In genomic region chr6:43736211-43736786, GRCh38 we compare ENCODE assay signal across 18 cellular contexts. TPM values are rescaled to one million over a fixed set of nuclear protein-coding genes. Genes with fewer than 3 reads are reported as not detected.
DNase-seq lines count a peak whose midpoint lies in the region; ATAC-seq, FAIRE-seq and TF ChIP-seq lines count a peak whose summit lies in the region.
"Had no signal": no experiment of that assay in that cellular context is flagged by ENCODE, and none has a peak within 500 bp of the region (broad histone marks: within the 10 kb centered on the region; RNA-seq: fewer than 3 reads in every experiment).

No MANE protein-coding gene starts in this region.

- peaks cover 3% of the 10 kb centered on the region for H3K36me3 Mint-ChIP-seq in activated naive CD8-positive, alpha-beta T cell treated with anti-CD3 and anti-CD28 coated beads, Interleukin-2, amount 10 ng/mL, durations not matched to agents 7 days and 5 days
- H3K36me3 Mint-ChIP-seq in activated naive CD8-positive, alpha-beta T cell treated with anti-CD3 and anti-CD28 coated beads for 36 hours: peaks cover 6% of the 10 kb centered on the region
- H3K36me3 Mint-ChIP-seq in activated B cell treated with CpG ODN at 0.5 μM for 24 hours (ENCODE audit: low read depth) (no peaks in the 10 kb centered on the region), GM23338 (ENCODE audit: low read depth) (no peaks in the 10 kb centered on the region)

- H3K27me3 ChIP-seq in keratinocyte (ENCODE audit: control insufficient read depth, extremely low read depth, insufficient read depth, low read length) (no peaks in the 10 kb centered on the region), GM23338 (ENCODE audit: insufficient read depth) (no peaks in the 10 kb centered on the region)

- H3K9me3 ChIP-seq in keratinocyte (ENCODE audit: control insufficient read depth, low read depth, low read length): peaks cover 2% of the 10 kb centered on the region

- no peaks in the 10 kb centered on the region for H3K9me1 ChIP-seq in keratinocyte (ENCODE audit: control insufficient read depth, extremely low read depth, insufficient read depth, low read length)

- DNase-seq in activated naive CD8-positive, alpha-beta T cell treated with anti-CD3 and anti-CD28 coated beads, Interleukin-2, amount 10 ng/mL, durations not matched to agents 7 days and 5 days: no peak
- no peak for DNase-seq in activated naive CD8-positive, alpha-beta T cell treated with anti-CD3 and anti-CD28 coated beads for 36 hours
- peak; percentile 4 for DNase-seq in activated B cell treated with CpG ODN at 0.5 μM for 24 hours
- DNase-seq in keratinocyte (ENCODE audit: low read depth, low spot score): no peak
- DNase-seq in stimulated activated naive CD8-positive, alpha-beta T cell treated with anti-CD3 and anti-CD28 coated beads, Interleukin-15, amount 100 ng/mL, for 72 hours: no peak
- DNase-seq in posterior vena cava (ENCODE audit: low spot score): no peak
- DNase-seq in GM23338 (ENCODE audit: low spot score): no peak
- DNase-seq in D721Med (ENCODE audit: insufficient read length, low spot score): no peak
- DNase-seq: COR-L47, DMS53, Kasumi-1, NCI-H1930, NCI-H2171 treated with DMSO at 0.1 percent for 48 hours, NCI-H774, PC-9 had no signal

- H3K9me2 ChIP-seq in GM23338 (ENCODE audit: insufficient read depth): no peaks in the 10 kb centered on the region

- TF ChIP-seq CTCF in activated B cell treated with CpG ODN at 0.5 μM for 24 hours (IDR thresholded peaks at IDR 0.05) (no peak), keratinocyte (optimal IDR thresholded peaks at IDR 0.05 in 1 of 3, IDR thresholded peaks at IDR 0.05 in 1 of 3, conservative IDR thresholded peaks at IDR 0.05 in 1 of 3; ENCODE audit: extremely low read depth in 1 of 3, insufficient read depth in 2 of 3, low read length in 3 of 3) (no peak), GM23338 (conservative IDR thresholded peaks at IDR 0.05; ENCODE audit: low read depth in 2 of 2) (no peak), D721Med (IDR thresholded peaks at IDR 0.05; ENCODE audit: insufficient read depth, missing control alignments) (no peak)

- dilution Hi-C loops in keratinocyte (cut with MboI; ENCODE audit: extremely low pct_ligation_motif_present, low sequenced_read_pairs): no loop called here

- ATAC-seq in activated naive CD8-positive, alpha-beta T cell treated with anti-CD3 and anti-CD28 coated beads, Interleukin-2, amount 10 ng/mL, durations not matched to agents 7 days and 5 days (ENCODE audit: low read depth): no peak
- no peak for ATAC-seq in activated B cell treated with CpG ODN at 0.5 μM for 24 hours (ENCODE audit: low read depth)
- ATAC-seq in stimulated activated naive CD8-positive, alpha-beta T cell treated with anti-CD3 and anti-CD28 coated beads, Interleukin-15, amount 100 ng/mL, for 72 hours: no peak
- no peak for ATAC-seq in GM23338

- H2AFZ ChIP-seq in keratinocyte (ENCODE audit: control insufficient read depth, low read length) (no peak overlapping the region), GM23338 (no peak overlapping the region)
- H2AFZ ChIP-seq: PC-9 had no signal

- FAIRE-seq in keratinocyte (lab: Jason Lieb, UNC) (no peak), D721Med (lab: Jason Lieb, UNC) (no peak)
- FAIRE-seq: A204.1, GM18507 had no signal

- peak overlapping the region; percentile 36 for H3K27ac Mint-ChIP-seq in activated naive CD8-positive, alpha-beta T cell treated with anti-CD3 and anti-CD28 coated beads, Interleukin-2, amount 10 ng/mL, durations not matched to agents 7 days and 5 days
- no peak overlapping the region for H3K27ac Mint-ChIP-seq in activated naive CD8-positive, alpha-beta T cell treated with anti-CD3 and anti-CD28 coated beads for 36 hours
- no peak overlapping the region for H3K27ac Mint-ChIP-seq in activated B cell treated with CpG ODN at 0.5 μM for 24 hours
- peak overlapping the region; percentile 19 to 52 for H3K27ac Mint-ChIP-seq in stimulated activated naive CD8-positive, alpha-beta T cell treated with anti-CD3 and anti-CD28 coated beads, Interleukin-15, amount 100 ng/mL, for 72 hours
- no peak overlapping the region for H3K27ac Mint-ChIP-seq in GM23338

- H3K36me3 ChIP-seq in keratinocyte (ENCODE audit: control insufficient read depth in 2 of 2, extremely low read depth in 1 of 2, insufficient read depth in 2 of 2, low read length in 2 of 2) (no peaks in the 10 kb centered on the region), GM23338 (ENCODE audit: insufficient read depth) (no peaks in the 10 kb centered on the region)

- H3K4me2 ChIP-seq in keratinocyte (ENCODE audit: control insufficient read depth, extremely low read depth, insufficient read depth, low read depth, low read length): peak overlapping the region; percentile 52
- no peak overlapping the region for H3K4me2 ChIP-seq in GM23338
- H3K4me2 ChIP-seq: PC-9 had no signal

- no peaks in the 10 kb centered on the region for H4K20me1 ChIP-seq in keratinocyte (ENCODE audit: control insufficient read depth, extremely low read depth, insufficient read depth, low read length)
- H4K20me1 ChIP-seq in GM23338 (replicated peaks; ENCODE audit: insufficient read depth): no peaks in the 10 kb centered on the region

- no peaks in the 10 kb centered on the region for H3K79me2 ChIP-seq in keratinocyte (ENCODE audit: control insufficient read depth, insufficient read depth, low read length)
- H3K79me2 ChIP-seq in GM23338 (replicated peaks; ENCODE audit: insufficient read depth): no peaks in the 10 kb centered on the region

- peaks cover 3% of the 10 kb centered on the region for H3K9me3 Mint-ChIP-seq in activated naive CD8-positive, alpha-beta T cell treated with anti-CD3 and anti-CD28 coated beads, Interleukin-2, amount 10 ng/mL, durations not matched to agents 7 days and 5 days
- peaks cover 8% of the 10 kb centered on the region for H3K9me3 Mint-ChIP-seq in activated naive CD8-positive, alpha-beta T cell treated with anti-CD3 and anti-CD28 coated beads for 36 hours
- peaks cover 11% of the 10 kb centered on the region for H3K9me3 Mint-ChIP-seq in activated B cell treated with CpG ODN at 0.5 μM for 24 hours
- peaks cover 21 to 23% of the 10 kb centered on the region in 2 donors for H3K9me3 Mint-ChIP-seq in stimulated activated naive CD8-positive, alpha-beta T cell treated with anti-CD3 and anti-CD28 coated beads, Interleukin-15, amount 100 ng/mL, for 72 hours
- peaks cover 2% of the 10 kb centered on the region; the same call in 1 of the 3 replicates for H3K9me3 Mint-ChIP-seq in GM23338

- POLR2A ChIA-PET in activated naive CD8-positive, alpha-beta T cell treated with anti-CD3 and anti-CD28 coated beads, Interleukin-2, amount 10 ng/mL, durations not matched to agents 7 days and 5 days (lab: Charles Lee): no interaction called here
- POLR2A ChIA-PET in activated B cell treated with CpG ODN at 0.5 μM for 24 hours (lab: Charles Lee): no interaction called here

- no peak overlapping the region for H3K4me3 Mint-ChIP-seq in activated naive CD8-positive, alpha-beta T cell treated with anti-CD3 and anti-CD28 coated beads, Interleukin-2, amount 10 ng/mL, durations not matched to agents 7 days and 5 days
- no peak overlapping the region for H3K4me3 Mint-ChIP-seq in activated naive CD8-positive, alpha-beta T cell treated with anti-CD3 and anti-CD28 coated beads for 36 hours
- H3K4me3 Mint-ChIP-seq in activated B cell treated with CpG ODN at 0.5 μM for 24 hours (no peak overlapping the region), GM23338 (no peak overlapping the region)
- H3K4me3 Mint-ChIP-seq in stimulated activated naive CD8-positive, alpha-beta T cell treated with anti-CD3 and anti-CD28 coated beads, Interleukin-15, amount 100 ng/mL, for 72 hours: no peak overlapping the region

- peak overlapping the region; percentile 71 for H3K27ac ChIP-seq in keratinocyte (ENCODE audit: control insufficient read depth, insufficient read depth, low read length)
- H3K27ac ChIP-seq in GM23338 (ENCODE audit: low read depth): no peak overlapping the region
- H3K27ac ChIP-seq: C4-2B, PC-9 had no signal

- CTCF ChIA-PET in activated B cell treated with CpG ODN at 0.5 μM for 24 hours (lab: Charles Lee): no interaction called here

- H3K9ac ChIP-seq in keratinocyte (ENCODE audit: control insufficient read depth, extremely low read depth, insufficient read depth, low read length): peak overlapping the region; percentile 51

- peaks cover 15% of the 10 kb centered on the region for H3K4me1 Mint-ChIP-seq in activated naive CD8-positive, alpha-beta T cell treated with anti-CD3 and anti-CD28 coated beads, Interleukin-2, amount 10 ng/mL, durations not matched to agents 7 days and 5 days
- H3K4me1 Mint-ChIP-seq in activated naive CD8-positive, alpha-beta T cell treated with anti-CD3 and anti-CD28 coated beads for 36 hours: peaks cover 20% of the 10 kb centered on the region
- peaks cover 10% of the 10 kb centered on the region for H3K4me1 Mint-ChIP-seq in activated B cell treated with CpG ODN at 0.5 μM for 24 hours
- peaks cover 48% of the 10 kb centered on the region for H3K4me1 Mint-ChIP-seq in stimulated activated naive CD8-positive, alpha-beta T cell treated with anti-CD3 and anti-CD28 coated beads, Interleukin-15, amount 100 ng/mL, for 72 hours
- H3K4me1 Mint-ChIP-seq in GM23338: peaks cover 18% of the 10 kb centered on the region; the same call in 2 of the 3 replicates

- H3K4me1 ChIP-seq in keratinocyte (ENCODE audit: control insufficient read depth, extremely low read depth, insufficient read depth, low read length) (peaks cover 69% of the 10 kb centered on the region), GM23338 (ENCODE audit: insufficient read depth) (no peaks in the 10 kb centered on the region)

- intact Hi-C loops in activated B cell treated with CpG ODN at 0.5 μM for 24 hours (cut with micrococcal nuclease): no loop called here
- intact Hi-C loops in posterior vena cava (cut with DNase I): no loop called here

- H3K27me3 Mint-ChIP-seq in activated naive CD8-positive, alpha-beta T cell treated with anti-CD3 and anti-CD28 coated beads, Interleukin-2, amount 10 ng/mL, durations not matched to agents 7 days and 5 days: peaks cover 6% of the 10 kb centered on the region
- H3K27me3 Mint-ChIP-seq in activated naive CD8-positive, alpha-beta T cell treated with anti-CD3 and anti-CD28 coated beads for 36 hours: no peaks in the 10 kb centered on the region
- H3K27me3 Mint-ChIP-seq in activated B cell treated with CpG ODN at 0.5 μM for 24 hours (peaks cover 1% of the 10 kb centered on the region), GM23338 (ENCODE audit: insufficient read depth, low read depth, poor library complexity) (peaks cover 9% of the 10 kb centered on the region)
- no peaks in the 10 kb centered on the region for H3K27me3 Mint-ChIP-seq in stimulated activated naive CD8-positive, alpha-beta T cell treated with anti-CD3 and anti-CD28 coated beads, Interleukin-15, amount 100 ng/mL, for 72 hours

- no peak overlapping the region for H3K4me3 ChIP-seq in keratinocyte (ENCODE audit: control insufficient read depth in 2 of 3, extremely low read depth in 1 of 3, insufficient read depth in 2 of 3, low read depth in 1 of 3, low read length in 3 of 3)
- H3K4me3 ChIP-seq in GM23338: no peak overlapping the region
- H3K4me3 ChIP-seq: PC-9 had no signal

- H3F3A ChIP-seq in GM23338 (replicated peaks; ENCODE audit: low read depth): no peaks in the 10 kb centered on the region

RNA-seq across cellular contexts. Expression of gene VEGFA, which starts 33.7 kb away (rescaled TPM):
- total RNA-seq in activated naive CD8-positive, alpha-beta T cell treated with anti-CD3 and anti-CD28 coated beads, Interleukin-2, amount 10 ng/mL, durations not matched to agents 7 days and 5 days: 10 to 100 TPM; 33.6 to 39.5 TPM
- total RNA-seq in activated naive CD8-positive, alpha-beta T cell treated with anti-CD3 and anti-CD28 coated beads for 36 hours: 10 to 100 TPM; 51.9 to 54.7 TPM
- total RNA-seq in activated B cell treated with CpG ODN at 0.5 μM for 24 hours: 29.0 and 31.3 TPM in 2 replicates
- polyA plus RNA-seq in keratinocyte: 91.3 to 191 TPM (median 149 TPM) in 3 replicates
- polyA plus RNA-seq in keratinocyte (2011; ENCODE audit: low read depth): 77.1 TPM
- 40.0 and 40.3 TPM in 2 replicates for polyA plus RNA-seq in keratinocyte (2011; cell fraction: cytosol; rRNA removed)
- 532 and 640 TPM in 2 replicates for polyA plus RNA-seq in keratinocyte (2011; cell fraction: nucleus; rRNA removed)
- 59.3 and 124 TPM in 2 replicates for polyA plus RNA-seq in keratinocyte (2012; ENCODE audit: low replicate concordance)
- polyA minus RNA-seq in keratinocyte: 142 to 449 TPM (median 209 TPM) in 3 replicates
- polyA minus RNA-seq in keratinocyte (2011; cell fraction: cytosol; rRNA and poly(A)+ RNA removed): 20.7 TPM
- 96.5 and 113 TPM in 2 replicates for polyA minus RNA-seq in keratinocyte (2011; cell fraction: nucleus; rRNA and poly(A)+ RNA removed)
- 10 to 100 TPM; 88.4 to 91.7 TPM for total RNA-seq in posterior vena cava
- total RNA-seq in GM23338 (2014; rRNA removed; shearing (Covaris generic)): 55.9 and 61.1 TPM in 2 replicates
- polyA plus RNA-seq in GM23338 (2016; fragmentation: Nextera tagmentation; extraction: Ambion mirVana): 10.9 and 13.3 TPM in 2 replicates

RNA-seq across cellular contexts. Expression of gene MRPS18A, which starts 48.7 kb away (rescaled TPM):
- total RNA-seq in activated naive CD8-positive, alpha-beta T cell treated with anti-CD3 and anti-CD28 coated beads, Interleukin-2, amount 10 ng/mL, durations not matched to agents 7 days and 5 days: 10 to 100 TPM; 38.3 to 40.3 TPM
- total RNA-seq in activated naive CD8-positive, alpha-beta T cell treated with anti-CD3 and anti-CD28 coated beads for 36 hours: 10 to 100 TPM; 63.8 to 65.3 TPM
- 57.0 and 59.1 TPM in 2 replicates for total RNA-seq in activated B cell treated with CpG ODN at 0.5 μM for 24 hours
- 48.8 to 62.8 TPM (median 54.5 TPM) in 3 replicates for polyA plus RNA-seq in keratinocyte
- polyA plus RNA-seq in keratinocyte (2011; ENCODE audit: low read depth): 15.7 TPM
- polyA plus RNA-seq in keratinocyte (2011; cell fraction: cytosol; rRNA removed): 40.7 and 52.6 TPM in 2 replicates
- 37.2 and 42.3 TPM in 2 replicates for polyA plus RNA-seq in keratinocyte (2011; cell fraction: nucleus; rRNA removed)
- 39.8 and 53.6 TPM in 2 replicates for polyA plus RNA-seq in keratinocyte (2012; ENCODE audit: low replicate concordance)
- polyA minus RNA-seq in keratinocyte: 54.2 to 64.3 TPM (median 59.7 TPM) in 3 replicates
- 31.3 TPM for polyA minus RNA-seq in keratinocyte (2011; cell fraction: cytosol; rRNA and poly(A)+ RNA removed)
- polyA minus RNA-seq in keratinocyte (2011; cell fraction: nucleus; rRNA and poly(A)+ RNA removed): 16.5 and 25.8 TPM in 2 replicates
- 10 to 100 TPM; 25.4 to 28.2 TPM for total RNA-seq in posterior vena cava
- 51.7 and 62.7 TPM in 2 replicates for total RNA-seq in GM23338 (2014; rRNA removed; shearing (Covaris generic))
- 58.6 and 58.9 TPM in 2 replicates for polyA plus RNA-seq in GM23338 (2016; fragmentation: Nextera tagmentation; extraction: Ambion mirVana)

Comparison
In these comparisons a context has a peak if more than half of its experiments do, and no peak if none do; other contexts are left out.
1. H3K27ac Mint-ChIP-seq: peak in activated naive CD8-positive, alpha-beta T cell treated with anti-CD3 and anti-CD28 coated beads, Interleukin-2, amount 10 ng/mL, durations not matched to agents 7 days and 5 days (single experiment) and stimulated activated naive CD8-positive, alpha-beta T cell treated with anti-CD3 and anti-CD28 coated beads, Interleukin-15, amount 100 ng/mL, for 72 hours (2 of 2); none in activated naive CD8-positive, alpha-beta T cell treated with anti-CD3 and anti-CD28 coated beads for 36 hours (single experiment), activated B cell treated with CpG ODN at 0.5 μM for 24 hours (single experiment) and GM23338 (single experiment).